ENCODE assay signal across 15 cellular contexts in the genomic region with DNA sequence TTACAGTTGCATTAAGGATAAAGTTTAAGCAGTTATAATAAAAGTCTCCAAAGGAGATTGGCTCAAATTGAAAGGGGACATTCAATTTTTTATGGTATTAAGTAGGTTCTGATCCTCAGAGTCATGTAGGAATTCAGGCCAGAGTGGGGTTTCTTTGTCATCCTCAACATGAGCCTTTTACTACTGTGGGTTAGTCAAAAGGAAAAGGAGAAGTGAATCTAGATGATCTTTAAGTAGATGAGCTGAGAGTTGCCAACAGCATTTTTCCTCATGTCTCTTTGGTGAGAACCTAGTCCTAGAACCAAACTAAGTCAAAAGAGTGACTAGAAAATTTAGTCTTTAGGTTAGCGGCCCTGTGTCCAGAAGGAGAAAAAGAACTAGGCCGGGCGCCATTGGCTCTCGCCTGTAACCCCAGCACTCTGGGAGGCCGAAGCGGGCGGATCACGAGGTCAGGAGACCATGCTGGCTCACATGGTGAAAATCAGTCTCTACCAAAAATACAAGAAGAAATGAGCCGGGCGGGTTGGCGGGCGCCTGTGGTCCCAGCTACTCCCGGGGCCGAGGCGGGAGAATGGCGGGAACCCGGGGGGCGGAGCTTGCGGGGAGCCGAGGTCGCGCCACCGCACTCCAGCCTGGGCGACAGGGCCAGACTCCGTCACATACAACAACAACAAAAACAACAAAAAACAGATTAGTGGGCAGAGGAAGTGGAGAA. TPM values are rescaled to one million over a fixed set of nuclear protein-coding genes. Genes with fewer than 3 reads are reported as not detected.
DNase-seq lines count a peak whose midpoint lies in the region; ATAC-seq and TF ChIP-seq lines count a peak whose summit lies in the region.
"Had no signal": no experiment of that assay in that cellular context is flagged by ENCODE, and none has a peak within 500 bp of the region (broad histone marks: within the 10 kb centered on the region; RNA-seq: fewer than 3 reads in every experiment).

No MANE protein-coding gene starts in this region.

- H3K27me3 ChIP-seq in breast epithelium (peaks cover 0 to 7% of the 10 kb centered on the region in 2 donors), esophagus muscularis mucosa (peaks cover 0 to 30% (median 7%) of the 10 kb centered on the region in 4 donors)

- ATAC-seq in GM19023 (IDR thresholded peaks at IDR 0.05; ENCODE audit: unreplicated experiment) (peak; percentile 56), GM21723 (IDR thresholded peaks at IDR 0.05; ENCODE audit: unreplicated experiment) (peak; percentile 90), HG03159 (IDR thresholded peaks at IDR 0.05; ENCODE audit: unreplicated experiment) (peak; percentile 86)
- ATAC-seq: left lung had no signal

- intact Hi-C loops in posterior vena cava (cut with DNase I) (no loop called here), breast epithelium (cut with DNase I; ENCODE audit: low total_unique reads) (no loop called here), esophagus muscularis mucosa (cut with DNase I) (no loop called here)

- TF ChIP-seq POLR2A in breast epithelium (IDR thresholded peaks at IDR 0.05) (no peak), esophagus muscularis mucosa (IDR thresholded peaks at IDR 0.05; ENCODE audit: low read depth) (no peak)

- H3K9me3 ChIP-seq in breast epithelium: no peaks in the 10 kb centered on the region
- no peaks in the 10 kb centered on the region for H3K9me3 ChIP-seq in esophagus muscularis mucosa
- H3K9me3 ChIP-seq: left lung, MG63, tibial artery had no signal

- DNase-seq in posterior vena cava (ENCODE audit: low spot score): peak; percentile 66
- no peak for DNase-seq in NOMO-1 treated with DMSO at 0.1 percent for 48 hours (lab: John Stamatoyannopoulos, UW; ENCODE audit: unreplicated experiment)
- DNase-seq in breast epithelium (ENCODE audit: low spot score in 2 of 2): no peak
- DNase-seq in esophagus muscularis mucosa (ENCODE audit: extremely low spot score): no peak
- DNase-seq in NCI-H2029 treated with DMSO at 0.1 percent for 48 hours (lab: John Stamatoyannopoulos, UW): no peak
- DNase-seq: activated CD8-positive, alpha-beta memory T cell treated with anti-CD3 and anti-CD28 coated beads for 24 hours; central memory CD4-positive, alpha-beta T cell; MG63; NCI-H446; tibial artery had no signal

- WGBS in esophagus muscularis mucosa: 88% methylated on average over 25 of the region's 25 CpGs

- H3K4me1 ChIP-seq in breast epithelium (no peaks in the 10 kb centered on the region), esophagus muscularis mucosa (peaks cover 10 to 12% (median 11%) of the 10 kb centered on the region in 4 donors)

- H3K27ac ChIP-seq in breast epithelium (no peak overlapping the region), esophagus muscularis mucosa (replicated peaks in 1 of 4) (no peak overlapping the region)
- H3K27ac ChIP-seq: left lung, RWPE1, tibial artery had no signal

- no peak for TF ChIP-seq EP300 in esophagus muscularis mucosa (IDR thresholded peaks at IDR 0.05)

- no peak for TF ChIP-seq CTCF in breast epithelium (IDR thresholded peaks at IDR 0.05)
- TF ChIP-seq CTCF in esophagus muscularis mucosa (IDR thresholded peaks at IDR 0.05): no peak

- H3K4me3 ChIP-seq in breast epithelium (no peak overlapping the region), esophagus muscularis mucosa (no peak overlapping the region)
- H3K4me3 ChIP-seq: left lung, MG63, tibial artery had no signal

- no peaks in the 10 kb centered on the region for H3K36me3 ChIP-seq in breast epithelium
- H3K36me3 ChIP-seq in esophagus muscularis mucosa: no peaks in the 10 kb centered on the region
- H3K36me3 ChIP-seq: left lung, MG63, tibial artery had no signal

RNA-seq across cellular contexts. Expression of a gene that starts 4.2 kb away (rescaled TPM):
- 1 to 10 TPM; 4.9 to 7.8 TPM for total RNA-seq in posterior vena cava
- total RNA-seq in breast epithelium: 10 to 100 TPM; 34.8 to 49.8 (median 40.3) TPM
- total RNA-seq in esophagus muscularis mucosa: 10 to 100 TPM; 33.0 to 49.1 (median 42.5) TPM
